Comparison of ENCODE assay signal across 25 cellular contexts in the genomic region with DNA sequence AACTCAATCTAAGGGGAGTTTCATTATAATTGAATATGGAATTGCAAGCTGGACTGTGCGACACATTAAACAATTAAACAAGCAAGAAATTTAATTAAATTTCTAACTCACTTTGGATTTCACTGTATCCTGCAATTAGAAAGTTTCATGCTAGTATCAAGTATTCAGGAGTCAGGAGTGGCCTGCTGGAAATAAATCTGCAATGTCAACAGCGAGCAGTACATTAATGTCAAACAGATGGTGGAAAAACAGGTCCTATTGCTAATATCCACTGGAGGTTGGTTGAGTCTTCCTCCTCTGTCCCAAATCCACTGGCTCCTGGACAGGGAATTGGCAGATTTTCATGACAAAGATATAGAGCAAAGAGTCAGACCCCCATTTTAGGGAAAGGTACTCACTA.
A peak's percentile ranks its signal among the peaks of the same experiment; 100 is the strongest.
DNase-seq lines count a peak whose midpoint lies in the region; ATAC-seq and TF ChIP-seq lines count a peak whose summit lies in the region.
"Had no signal": no experiment of that assay in that cellular context is flagged by ENCODE, and none has a peak within 500 bp of the region (broad histone marks: within the 10 kb centered on the region; RNA-seq: fewer than 3 reads in every experiment).

No MANE protein-coding gene starts in this region.

- peak; percentile 27 for DNase-seq in NCI-H82 (lab: John Stamatoyannopoulos, UW)
- DNase-seq in NCI-H82 treated with DMSO at 0.1 percent for 48 hours (lab: John Stamatoyannopoulos, UW; ENCODE audit: unreplicated experiment): no peak
- DNase-seq in PC-3: peak; percentile 21
- DNase-seq in A673 (ENCODE audit: low spot score): no peak
- DNase-seq in activated CD4-positive, CD25-positive, alpha-beta regulatory T cell treated with anti-CD3 and anti-CD28 coated beads, Interleukin-2, amount 50 U/mL, for 72 hours: no peak
- DNase-seq: Caco-2; CD4-positive, alpha-beta T cell; DMS153; H9; HFFc6; MM.1S; NCI-H1048; NCI-H1436; NCI-H187 treated with DMSO at 0.1 percent for 48 hours; NCI-H2107; NCI-H2227 treated with DMSO at 0.1 percent for 48 hours; NCI-H524 treated with DMSO at 0.1 percent for 48 hours; Right ventricle myocardium superior; T-helper 1 cell had no signal

- H3K9me2 ChIP-seq in PC-3 (replicated peaks; ENCODE audit: low read length): no peaks in the 10 kb centered on the region

- H3K9ac ChIP-seq in PC-3 (ENCODE audit: low read length) (no peak overlapping the region), endocrine pancreas (ENCODE audit: control insufficient read depth, insufficient read depth, low read length) (no peak overlapping the region)
- H3K9ac ChIP-seq: BLaER1 had no signal

- no peak for ATAC-seq in PC-3
- ATAC-seq in HG03378 (IDR thresholded peaks at IDR 0.05; ENCODE audit: unreplicated experiment): no peak
- ATAC-seq: HepG2, K562 had no signal

- no peaks in the 10 kb centered on the region for H3F3A ChIP-seq in PC-3 (ENCODE audit: low read length, unreplicated experiment)

- H3K36me3 ChIP-seq in PC-3 (ENCODE audit: low read depth, low read length) (no peaks in the 10 kb centered on the region), endocrine pancreas (ENCODE audit: control insufficient read depth, insufficient read depth, low read length) (no peaks in the 10 kb centered on the region), A673 (ENCODE audit: insufficient read depth, low read length, poor library complexity, severe bottlenecking) (no peaks in the 10 kb centered on the region)

- no peak overlapping the region for H2AFZ ChIP-seq in PC-3 (ENCODE audit: low read length)

- TF ChIP-seq CTCF in PC-3 (conservative IDR thresholded peaks at IDR 0.05; ENCODE audit: low read depth, low read length): no peak
- no peak for TF ChIP-seq CTCF in A673 (conservative IDR thresholded peaks at IDR 0.05; ENCODE audit: low read depth, low read length)

- POLR2A ChIA-PET in PC-3 (lab: Charles Lee; ENCODE audit: unreplicated experiment): no interaction called here
- POLR2A ChIA-PET in A673 (lab: Charles Lee; ENCODE audit: low non-redundant PET): no interaction called here

- H3K27ac ChIP-seq in PC-3 (ENCODE audit: low read length) (no peak overlapping the region), A673 (ENCODE audit: low read depth, low read length, poor library complexity, severe bottlenecking) (no peak overlapping the region)
- H3K27ac ChIP-seq: BLaER1, HL-60 had no signal

- intact Hi-C loops in PC-3 (cut with micrococcal nuclease): no loop called here
- intact Hi-C loops in A673 (cut with micrococcal nuclease; ENCODE audit: unreplicated experiment): no loop called here

- H3K4me1 ChIP-seq in PC-3 (ENCODE audit: insufficient read depth, low read length) (no peaks in the 10 kb centered on the region), endocrine pancreas (ENCODE audit: control insufficient read depth, insufficient read depth, low read length) (peaks cover 15% of the 10 kb centered on the region), A673 (ENCODE audit: insufficient read depth, low read length, poor library complexity, severe bottlenecking) (no peaks in the 10 kb centered on the region)
- H3K4me1 ChIP-seq: BLaER1, Caco-2 had no signal

- BruUV-seq in PC-3 (replicated peaks; lab: Mats Ljungman, UMichigan) (no TSS peak), A673 (replicated peaks; lab: Mats Ljungman, UMichigan) (no TSS peak)

- H3K79me2 ChIP-seq in PC-3 (ENCODE audit: low read length): no peaks in the 10 kb centered on the region

- H4K20me1 ChIP-seq in PC-3 (ENCODE audit: low read length): no peaks in the 10 kb centered on the region
- H4K20me1 ChIP-seq: BLaER1 had no signal

- no peak overlapping the region for H3K4me3 ChIP-seq in PC-3 (ENCODE audit: low read length)
- H3K4me3 ChIP-seq in endocrine pancreas (ENCODE audit: control insufficient read depth, insufficient read depth, low read length): peak overlapping the region; percentile 34
- no peak overlapping the region for H3K4me3 ChIP-seq in A673 (ENCODE audit: low read depth, low read length, poor library complexity, severe bottlenecking)
- H3K4me3 ChIP-seq: BLaER1, K562 had no signal

- CTCF ChIA-PET in PC-3 (lab: Charles Lee): no interaction called here
- CTCF ChIA-PET in A673 (lab: Charles Lee): no interaction called here

- no peaks in the 10 kb centered on the region for H3K9me3 ChIP-seq in PC-3 (ENCODE audit: low read length)
- H3K9me3 ChIP-seq in endocrine pancreas (ENCODE audit: control insufficient read depth, low read length): no peaks in the 10 kb centered on the region
- no peaks in the 10 kb centered on the region for H3K9me3 ChIP-seq in A673 (ENCODE audit: low read depth, low read length, poor library complexity, severe bottlenecking)
- H3K9me3 ChIP-seq: BLaER1, Caco-2 had no signal

- H3K4me2 ChIP-seq in PC-3 (ENCODE audit: low read length): no peak overlapping the region
- H3K4me2 ChIP-seq: BLaER1 had no signal

- H3K27me3 ChIP-seq in PC-3 (ENCODE audit: low read length): no peaks in the 10 kb centered on the region
- no peaks in the 10 kb centered on the region for H3K27me3 ChIP-seq in endocrine pancreas (ENCODE audit: control insufficient read depth, insufficient read depth, low read length)
- no peaks in the 10 kb centered on the region for H3K27me3 ChIP-seq in A673 (replicated peaks; ENCODE audit: insufficient read depth, low read depth, low read length, poor library complexity)
- H3K27me3 ChIP-seq: BLaER1 had no signal

Comparison
In these comparisons a context has a peak if more than half of its experiments do, and no peak if none do; other contexts are left out.
1. DNase-seq: peak in NCI-H82 (single experiment) and PC-3 (single experiment); none in NCI-H82 treated with DMSO at 0.1 percent for 48 hours (single experiment), A673 (single experiment) and activated CD4-positive, CD25-positive, alpha-beta regulatory T cell treated with anti-CD3 and anti-CD28 coated beads, Interleukin-2, amount 50 U/mL, for 72 hours (single experiment).